12 cellular contexts compared by ENCODE assay signal in the genomic region with DNA sequence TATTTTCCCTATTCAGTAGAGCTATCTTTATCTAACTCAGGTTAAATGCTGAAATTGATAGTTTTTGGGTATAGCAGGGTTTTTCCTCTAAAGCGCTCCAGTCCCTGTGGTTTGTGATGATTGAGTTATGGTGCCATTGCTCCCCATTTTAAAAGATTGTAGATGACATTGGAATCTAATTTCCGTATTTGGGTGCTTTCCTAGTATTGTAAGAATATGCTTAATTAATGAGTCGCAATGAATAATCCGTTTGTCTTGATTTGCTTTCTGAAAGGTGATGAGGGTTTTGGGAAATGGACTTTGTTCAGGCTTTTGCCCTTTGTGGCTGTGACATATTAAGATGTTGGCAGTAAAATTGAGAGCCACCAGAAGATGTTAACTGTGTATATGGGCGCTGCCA. TPM values are rescaled to one million over a fixed set of nuclear protein-coding genes. Genes with fewer than 3 reads are reported as not detected.
DNase-seq lines count a peak whose midpoint lies in the region; ATAC-seq and TF ChIP-seq lines count a peak whose summit lies in the region.
"Had no signal": no experiment of that assay in that cellular context is flagged by ENCODE, and none has a peak within 500 bp of the region (broad histone marks: within the 10 kb centered on the region; RNA-seq: fewer than 3 reads in every experiment).

No MANE protein-coding gene starts in this region.

- TF ChIP-seq EP300 in ovary (IDR thresholded peaks at IDR 0.05) = no peak

- no peak overlapping the region for H3K4me3 ChIP-seq in CD8-positive, alpha-beta T cell (ENCODE audit: low read depth, low read length)
- H3K4me3 ChIP-seq in KMS-11 (IDR thresholded peaks at IDR 0.05; ENCODE audit: insufficient read depth, low read depth, low read length) = no peak overlapping the region
- no peak overlapping the region for H3K4me3 ChIP-seq in ovary
- H3K4me3 ChIP-seq: Peyer's patch had no signal

- H3K4me1 Mint-ChIP-seq in CD8-positive, alpha-beta T cell (ENCODE audit: low read depth) = peaks cover 47% of the 10 kb centered on the region
- H3K4me1 Mint-ChIP-seq in brain = peaks cover 52% of the 10 kb centered on the region
- peaks cover 40 to 46% of the 10 kb centered on the region in 2 donors for H3K4me1 Mint-ChIP-seq in natural killer cell treated with Interleukin-12 subunit alpha and Interleukin-12 subunit beta and Interleukin-15 and Interleukin-18, amount 100 ng/mL, for 72 hours (ENCODE audit: low read depth in 2 of 2)

- no peak overlapping the region for H3K4me3 Mint-ChIP-seq in CD8-positive, alpha-beta T cell
- H3K4me3 Mint-ChIP-seq in brain = peak overlapping the region in 4 of 5 experiments; percentile 11 to 97 (median 50)
- peak overlapping the region; percentile 93 for H3K4me3 Mint-ChIP-seq in natural killer cell treated with Interleukin-12 subunit alpha and Interleukin-12 subunit beta and Interleukin-15 and Interleukin-18, amount 100 ng/mL, for 72 hours

- ATAC-seq in CD8-positive, alpha-beta T cell = no peak
- no peak for ATAC-seq in natural killer cell treated with Interleukin-12 subunit alpha and Interleukin-12 subunit beta and Interleukin-15 and Interleukin-18, amount 100 ng/mL, for 72 hours
- no peak for ATAC-seq in HG02642 (IDR thresholded peaks at IDR 0.05; ENCODE audit: poor library complexity, unreplicated experiment)

- H3K9ac ChIP-seq in KMS-11 = no peak overlapping the region

- H3K9me3 ChIP-seq in CD8-positive, alpha-beta T cell (ENCODE audit: low read length) = no peaks in the 10 kb centered on the region
- H3K9me3 ChIP-seq in ovary = no peaks in the 10 kb centered on the region
- H3K9me3 ChIP-seq: Peyer's patch had no signal

- no peak for TF ChIP-seq CTCF in CD8-positive, alpha-beta T cell (IDR thresholded peaks at IDR 0.05)
- TF ChIP-seq CTCF in KMS-11 (conservative IDR thresholded peaks at IDR 0.05; ENCODE audit: low read depth, low read length) (no peak), brain (conservative IDR thresholded peaks at IDR 0.05) (no peak), ovary (IDR thresholded peaks at IDR 0.05) (no peak)

- 49 to 67% (median 51%) methylated on average over 5 of the region's 5 CpGs for WGBS in ovary, 3 donors

- H3K79me2 ChIP-seq in KMS-11 (ENCODE audit: insufficient read depth, low read depth) = peaks cover 52% of the 10 kb centered on the region

- peaks cover 47% of the 10 kb centered on the region for H3K36me3 ChIP-seq in CD8-positive, alpha-beta T cell (ENCODE audit: insufficient read depth, low read length)
- H3K36me3 ChIP-seq in KMS-11 (ENCODE audit: insufficient read depth) = peaks cover 34% of the 10 kb centered on the region
- H3K36me3 ChIP-seq in ovary = no peaks in the 10 kb centered on the region

- no peak overlapping the region for H3K27ac ChIP-seq in CD8-positive, alpha-beta T cell (ENCODE audit: low read depth, low read length)
- no peak overlapping the region for H3K27ac ChIP-seq in KMS-11
- no peak overlapping the region for H3K27ac ChIP-seq in ovary
- H3K27ac ChIP-seq: Peyer's patch had no signal

- H2AFZ ChIP-seq in KMS-11 (ENCODE audit: low read depth) = no peak overlapping the region

- no peak for TF ChIP-seq POLR2A in ovary (IDR thresholded peaks at IDR 0.05)

- H3K27me3 ChIP-seq in CD8-positive, alpha-beta T cell (ENCODE audit: insufficient read depth, low read length) = no peaks in the 10 kb centered on the region
- H3K27me3 ChIP-seq in KMS-11 (ENCODE audit: insufficient read depth, low read depth) (no peaks in the 10 kb centered on the region), ovary (no peaks in the 10 kb centered on the region)
- H3K27me3 ChIP-seq: Peyer's patch had no signal

- H3K9me3 Mint-ChIP-seq in CD8-positive, alpha-beta T cell = no peaks in the 10 kb centered on the region
- peaks cover 0 to 4% (median 0%) of the 10 kb centered on the region in 5 experiments for H3K9me3 Mint-ChIP-seq in brain
- H3K9me3 Mint-ChIP-seq in natural killer cell treated with Interleukin-12 subunit alpha and Interleukin-12 subunit beta and Interleukin-15 and Interleukin-18, amount 100 ng/mL, for 72 hours = no peaks in the 10 kb centered on the region

- POLR2A ChIA-PET in CD8-positive, alpha-beta T cell (lab: Charles Lee) = interaction anchor here (1.6 kb wide), 1 partner anchor 21 kb away, joined by 7 read pairs; a partner anchor contains a TSS

- CTCF ChIA-PET in CD8-positive, alpha-beta T cell (lab: Charles Lee) = interaction anchor here (0.7 kb wide), 1 partner anchor 186 kb away, joined by 3 read pairs; no protein-coding TSS in a partner anchor

- H3K27ac Mint-ChIP-seq in CD8-positive, alpha-beta T cell = peak overlapping the region; percentile 43
- peak overlapping the region in 3 of 5 experiments; percentile 9 to 29 (median 25) for H3K27ac Mint-ChIP-seq in brain
- H3K27ac Mint-ChIP-seq in natural killer cell treated with Interleukin-12 subunit alpha and Interleukin-12 subunit beta and Interleukin-15 and Interleukin-18, amount 100 ng/mL, for 72 hours = peak overlapping the region; percentile 29 to 94

- H3K4me2 ChIP-seq in KMS-11 = 0 out of 2 replicates have a peak overlapping the region, but pooled peaks have one; percentile 68

- intact Hi-C loops in CD8-positive, alpha-beta T cell (cut with DNase I, micrococcal nuclease) = loop anchor here in 1 of 2 experiments (5.0 kb wide), 1 partner anchor 73 kb away; no protein-coding TSS in a partner anchor
- intact Hi-C loops in ovary (cut with DNase I) = loop anchor here in 1 of 4 donors (5.0 kb wide), 1 partner anchor 73 kb away; no protein-coding TSS in a partner anchor

- DNase-seq in CD8-positive, alpha-beta T cell = no peak
- DNase-seq in natural killer cell treated with Interleukin-12 subunit alpha and Interleukin-12 subunit beta and Interleukin-15 and Interleukin-18, amount 100 ng/mL, for 72 hours (ENCODE audit: low spot score) = no peak
- no peak for DNase-seq in NCI-H2196 treated with DMSO at 0.1 percent for 48 hours (lab: John Stamatoyannopoulos, UW; ENCODE audit: unreplicated experiment)
- DNase-seq in KG1 (lab: John Stamatoyannopoulos, UW) = no peak
- DNase-seq in ovary = no peak
- DNase-seq: activated naive CD4-positive, alpha-beta T cell; DMS 273 treated with DMSO at 0.1 percent for 48 hours; effector memory CD4-positive, alpha-beta T cell; Peyer's patch had no signal

- peaks cover 24% of the 10 kb centered on the region; the same call in 1 of the 2 replicates for H4K20me1 ChIP-seq in KMS-11 (ENCODE audit: insufficient read depth)

- no peaks in the 10 kb centered on the region for H3K27me3 Mint-ChIP-seq in CD8-positive, alpha-beta T cell (ENCODE audit: low read depth)
- H3K27me3 Mint-ChIP-seq in brain = peaks cover 11% of the 10 kb centered on the region
- no peaks in the 10 kb centered on the region for H3K27me3 Mint-ChIP-seq in natural killer cell treated with Interleukin-12 subunit alpha and Interleukin-12 subunit beta and Interleukin-15 and Interleukin-18, amount 100 ng/mL, for 72 hours

- peaks cover 81% of the 10 kb centered on the region for H3K36me3 Mint-ChIP-seq in CD8-positive, alpha-beta T cell
- H3K36me3 Mint-ChIP-seq in brain = peaks cover 62% of the 10 kb centered on the region
- H3K36me3 Mint-ChIP-seq in natural killer cell treated with Interleukin-12 subunit alpha and Interleukin-12 subunit beta and Interleukin-15 and Interleukin-18, amount 100 ng/mL, for 72 hours = peaks cover 49% of the 10 kb centered on the region

- H3K4me1 ChIP-seq in CD8-positive, alpha-beta T cell (ENCODE audit: insufficient read depth, low read length) = peaks cover 24% of the 10 kb centered on the region
- H3K4me1 ChIP-seq in KMS-11 (ENCODE audit: low read depth, poor library complexity, severe bottlenecking) = peaks cover 31% of the 10 kb centered on the region
- peaks cover 6% of the 10 kb centered on the region for H3K4me1 ChIP-seq in ovary (ENCODE audit: insufficient read depth)

RNA-seq across cellular contexts. Expression of a gene that starts 3.9 kb away (rescaled TPM):
- total RNA-seq in CD8-positive, alpha-beta T cell = 1,000 to 10,000 TPM; 1,923 to 2,016 TPM
- polyA plus RNA-seq in brain (ENCODE audit: insufficient read depth, low read depth, low replicate concordance) (1,586 TPM), ovary (1,000 to 10,000 TPM; 1,753 to 4,871 TPM)
- 1,000 to 10,000 TPM in 1 of 2 donors, 100 to 1,000 TPM in 1; 834 to 1,122 TPM for total RNA-seq in natural killer cell treated with Interleukin-12 subunit alpha and Interleukin-12 subunit beta and Interleukin-15 and Interleukin-18, amount 100 ng/mL, for 72 hours
- total RNA-seq in ovary = over 10,000 TPM in 1 of 7 donors, 1,000 to 10,000 TPM in 6; 2,415 to 11,755 (median 2,627) TPM

RNA-seq across cellular contexts. Expression of a gene that starts 15.9 kb away (rescaled TPM):
- not detected for total RNA-seq in CD8-positive, alpha-beta T cell
- polyA plus RNA-seq in brain (ENCODE audit: insufficient read depth, low read depth, low replicate concordance) = 3.8 TPM
- total RNA-seq in natural killer cell treated with Interleukin-12 subunit alpha and Interleukin-12 subunit beta and Interleukin-15 and Interleukin-18, amount 100 ng/mL, for 72 hours = under 1 TPM in 1 of 2 donors, not detected in 1; 0.48 TPM
- 10 to 100 TPM; 16.7 to 99.0 (median 59.9) TPM for total RNA-seq in ovary
- polyA plus RNA-seq in ovary = 100 to 1,000 TPM in 1 of 2 donors, 10 to 100 TPM in 1; 19.5 to 187 TPM

RNA-seq across cellular contexts. Expression of a gene that starts 20.9 kb away (rescaled TPM):
- 10 to 100 TPM; 31.1 to 34.1 TPM for total RNA-seq in CD8-positive, alpha-beta T cell
- polyA plus RNA-seq in brain (ENCODE audit: insufficient read depth, low read depth, low replicate concordance) (15.4 TPM), ovary (10 to 100 TPM; 14.0 to 15.9 TPM)
- 10 to 100 TPM; 24.7 to 47.2 TPM for total RNA-seq in natural killer cell treated with Interleukin-12 subunit alpha and Interleukin-12 subunit beta and Interleukin-15 and Interleukin-18, amount 100 ng/mL, for 72 hours
- 10 to 100 TPM; 10.3 to 23.9 (median 18.1) TPM for total RNA-seq in ovary

RNA-seq across cellular contexts. Expression of a gene that starts 59.7 kb away (rescaled TPM):
- 10 to 100 TPM; 21.9 to 22.4 TPM for total RNA-seq in CD8-positive, alpha-beta T cell
- polyA plus RNA-seq in brain (ENCODE audit: insufficient read depth, low read depth, low replicate concordance) = 50.4 TPM
- 10 to 100 TPM; 23.6 to 24.7 TPM for total RNA-seq in natural killer cell treated with Interleukin-12 subunit alpha and Interleukin-12 subunit beta and Interleukin-15 and Interleukin-18, amount 100 ng/mL, for 72 hours
- 10 to 100 TPM; 35.9 to 59.3 (median 46.3) TPM for total RNA-seq in ovary
- polyA plus RNA-seq in ovary = 10 to 100 TPM; 67.4 to 77.2 TPM

Comparison
In these comparisons a context has a peak if more than half of its experiments do, and no peak if none do; other contexts are left out.
1. RNA of a gene that starts 15.9 kb away (total RNA-seq): 16.7 to 99.0 TPM in ovary; 0.48 TPM in natural killer cell treated with Interleukin-12 subunit alpha and Interleukin-12 subunit beta and Interleukin-15 and Interleukin-18, amount 100 ng/mL, for 72 hours and not detected in CD8-positive, alpha-beta T cell; every median in the first group is over 10 times any median in the second.
2. Peak in every context shown above with its lines, with median percentiles within 50 percentile points of each other: H3K27ac Mint-ChIP-seq.